18 cellular contexts compared by ENCODE assay signal in the genomic region with DNA sequence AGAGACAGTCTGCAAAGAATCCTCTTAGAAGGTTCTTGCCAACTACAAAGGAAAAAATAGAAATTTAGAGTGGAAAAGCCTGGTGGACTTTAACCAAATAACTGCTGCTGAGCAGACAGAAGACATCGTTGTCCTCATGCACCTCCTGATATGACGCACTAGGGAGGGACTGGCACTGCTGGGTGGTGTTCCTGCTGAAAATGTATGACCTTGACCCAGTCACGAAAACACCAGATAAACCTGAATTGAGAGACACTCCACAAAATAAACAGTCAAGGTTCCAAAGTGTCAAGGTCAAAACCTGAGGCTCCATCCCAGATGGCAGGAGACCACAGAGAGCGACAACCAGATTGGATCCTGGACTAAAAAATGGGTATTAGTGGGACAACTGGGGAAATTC.
"Had no signal": no experiment of that assay in that cellular context is flagged by ENCODE, and none has a peak within 500 bp of the region (broad histone marks: within the 10 kb centered on the region; RNA-seq: fewer than 3 reads in every experiment).

No MANE protein-coding gene starts in this region.

- DNase-seq: activated T-cell treated with anti-CD3 and anti-CD28 coated beads, Interleukin-2, amount 50 U/mL, for 1 hour; colonic mucosa; immature natural killer cell; mesendoderm; naive thymus-derived CD4-positive, alpha-beta T cell; occipital lobe; stimulated activated naive CD8-positive, alpha-beta T cell treated with anti-CD3 and anti-CD28 coated beads, Interleukin-15, amount 100 ng/mL, for 72 hours; T-helper 9 cell; trophoblast cell; uterus had no signal

- H3K27ac ChIP-seq: colonic mucosa, suprapubic skin, uterus had no signal

- H3K9me3 ChIP-seq: adrenal gland, ascending aorta, colonic mucosa, mucosa of descending colon, suprapubic skin, uterus had no signal

- ATAC-seq: activated T-helper 17 cell treated with anti-CD3 and anti-CD28 coated beads, Interleukin-2, amount 50 U/mL, for 72 hours; mucosa of descending colon; naive thymus-derived CD4-positive, alpha-beta T cell; stimulated activated naive CD8-positive, alpha-beta T cell treated with anti-CD3 and anti-CD28 coated beads, Interleukin-15, amount 100 ng/mL, for 72 hours had no signal

- H3K4me3 Mint-ChIP-seq: activated naive CD8-positive, alpha-beta T cell; activated T-helper 17 cell treated with anti-CD3 and anti-CD28 coated beads, Interleukin-2, amount 50 U/mL, for 72 hours; central memory CD8-positive, alpha-beta T cell; immature natural killer cell; naive thymus-derived CD4-positive, alpha-beta T cell; neural crest cell; stimulated activated naive CD8-positive, alpha-beta T cell treated with anti-CD3 and anti-CD28 coated beads, Interleukin-15, amount 100 ng/mL, for 72 hours had no signal

- H3K27me3 ChIP-seq: adrenal gland, ascending aorta, colonic mucosa, suprapubic skin, uterus had no signal

- H3K9me3 Mint-ChIP-seq: central memory CD8-positive, alpha-beta T cell had no signal

- H3K27ac Mint-ChIP-seq: activated naive CD8-positive, alpha-beta T cell; activated T-helper 17 cell treated with anti-CD3 and anti-CD28 coated beads, Interleukin-2, amount 50 U/mL, for 72 hours; stimulated activated naive CD8-positive, alpha-beta T cell treated with anti-CD3 and anti-CD28 coated beads, Interleukin-15, amount 100 ng/mL, for 72 hours had no signal

- H3K4me1 ChIP-seq: colonic mucosa had no signal

- H3K4me3 ChIP-seq: adrenal gland, ascending aorta, colonic mucosa, mucosa of descending colon, suprapubic skin, uterus had no signal

- H3K27me3 Mint-ChIP-seq: activated naive CD8-positive, alpha-beta T cell; activated T-helper 17 cell treated with anti-CD3 and anti-CD28 coated beads, Interleukin-2, amount 50 U/mL, for 72 hours; central memory CD8-positive, alpha-beta T cell; naive thymus-derived CD4-positive, alpha-beta T cell; stimulated activated naive CD8-positive, alpha-beta T cell treated with anti-CD3 and anti-CD28 coated beads, Interleukin-15, amount 100 ng/mL, for 72 hours had no signal

- H3K36me3 ChIP-seq: adrenal gland, ascending aorta, colonic mucosa, suprapubic skin, uterus had no signal
